Comparison of ENCODE assay signal across 1 cellular context in genomic region chr16:57892447-57893096, GRCh38.
TF ChIP-seq lines count a peak whose summit lies in the region.

No MANE protein-coding gene starts in this region.

TF ChIP-seq in HepG2, 621 proteins besides CTCF, POLR2A, EP300 and RAD21 (continued from another document):
- peak; percentile 51; the same call in 1 of the 2 replicates for TF ChIP-seq HIC2 (CRISPR knock-in tag; IDR thresholded peaks at IDR 0.05; ENCODE audit: low read depth)
- TF ChIP-seq JUND (CRISPR knock-in tag; IDR thresholded peaks at IDR 0.05), result peak; percentile 46; the same call in 1 of the 2 replicates
- TF ChIP-seq DMAP1 (CRISPR knock-in tag; IDR thresholded peaks at IDR 0.05), result peak; percentile 31; the same call in 1 of the 2 replicates
- TF ChIP-seq IKZF4 (CRISPR knock-in tag; IDR thresholded peaks at IDR 0.05; ENCODE audit: borderline replicate concordance, low read depth, not compliant biosample characterization), result peak; percentile 34
- 0 out of 2 replicates have a peak, but pooled peaks have one; percentile 24 for TF ChIP-seq ZNF414 (CRISPR knock-in tag; IDR thresholded peaks at IDR 0.05)
- TF ChIP-seq TBX2 (CRISPR knock-in tag; IDR thresholded peaks at IDR 0.05; ENCODE audit: borderline replicate concordance), result peak; percentile 21
- TF ChIP-seq ELF3 (CRISPR knock-in tag; IDR thresholded peaks at IDR 0.05), result peak; percentile 91
- no peak; the same call in 1 of the 2 replicates for TF ChIP-seq ZNF614 (CRISPR knock-in tag; IDR thresholded peaks at IDR 0.05; ENCODE audit: borderline replicate concordance)
- TF ChIP-seq TARDBP (CRISPR knock-in tag; IDR thresholded peaks at IDR 0.05), result peak; percentile 55; the same call in 1 of the 2 replicates
- TF ChIP-seq ZNF12 (CRISPR knock-in tag; IDR thresholded peaks at IDR 0.05), result peak; percentile 54
- TF ChIP-seq ZNF121 (CRISPR knock-in tag; IDR thresholded peaks at IDR 0.05), result peak; percentile 15; the same call in 1 of the 2 replicates
- no peak for TF ChIP-seq ZNF550 (CRISPR knock-in tag; IDR thresholded peaks at IDR 0.05; ENCODE audit: borderline replicate concordance)
- TF ChIP-seq ATAD3A (CRISPR knock-in tag; IDR thresholded peaks at IDR 0.05), result no peak
TF ChIP-seq in HepG2: peak in this region for 163.
